In genomic region chr1:162003825-162004205, GRCh38 we compare ENCODE assay signal across 8 cellular contexts.
DNase-seq lines count a peak whose midpoint lies in the region; ATAC-seq, FAIRE-seq and TF ChIP-seq lines count a peak whose summit lies in the region.

No MANE protein-coding gene starts in this region.

- H3K9me3 ChIP-seq in RWPE2 (ENCODE audit: severe bottlenecking), result no peaks in the 10 kb centered on the region

- H3K4me3 ChIP-seq in RWPE2 (ENCODE audit: severe bottlenecking) (no peak overlapping the region), skin epidermis (no peak overlapping the region)

- FAIRE-seq in H54 (lab: Jason Lieb, UNC), result no peak

- H3K4me1 ChIP-seq in RWPE2 (ENCODE audit: insufficient read depth, poor library complexity, severe bottlenecking), result peaks cover 16% of the 10 kb centered on the region

- H3K27ac ChIP-seq in RWPE2 (ENCODE audit: poor library complexity, severe bottlenecking), result peak overlapping the region; percentile 34
- peak overlapping the region in 20 of 21 experiments; percentile 20 to 89 (median 72) for H3K27ac ChIP-seq in skin epidermis

- no peaks in the 10 kb centered on the region for H3K36me3 ChIP-seq in RWPE2 (ENCODE audit: low read depth)

- no peak for TF ChIP-seq CTCF in RWPE2 (IDR thresholded peaks at IDR 0.05; ENCODE audit: poor library complexity, severe bottlenecking)

- TF ChIP-seq POLR2A in H54 (IDR thresholded peaks at IDR 0.05; ENCODE audit: low read depth, low read length), result no peak

- ATAC-seq in RWPE2 (ENCODE audit: low read depth) (peak; percentile 95), GM18873 (IDR thresholded peaks at IDR 0.05; ENCODE audit: low FRiP score, unreplicated experiment) (no peak), GM21576 (IDR thresholded peaks at IDR 0.05; ENCODE audit: unreplicated experiment) (no peak)

- DNase-seq in H54 (ENCODE audit: insufficient read length, low spot score) (peak; percentile 74), RWPE2 (ENCODE audit: low spot score) (no peak), foreskin melanocyte (peak; percentile 92), NK-92 (lab: John Stamatoyannopoulos, UW; ENCODE audit: unreplicated experiment) (no peak), GM19240 (ENCODE audit: insufficient read length, low spot score) (no peak)

- no peaks in the 10 kb centered on the region for H3K27me3 ChIP-seq in RWPE2 (ENCODE audit: insufficient read depth, poor library complexity, severe bottlenecking)

Comparison
In these comparisons a context has a peak if more than half of its experiments do, and no peak if none do; other contexts are left out.
1. DNase-seq: peak in H54 (single experiment) and foreskin melanocyte (single experiment); none in RWPE2 (single experiment), NK-92 (single experiment) and GM19240 (single experiment).